Comparison of ENCODE assay signal across 17 cellular contexts in genomic region chr2:215189393-215189792, GRCh38. TPM values are rescaled to one million over a fixed set of nuclear protein-coding genes. Genes with fewer than 3 reads are reported as not detected.
A peak's percentile ranks its signal among the peaks of the same experiment; 100 is the strongest.
DNase-seq lines count a peak whose midpoint lies in the region; ATAC-seq, FAIRE-seq and TF ChIP-seq lines count a peak whose summit lies in the region.
"Had no signal": no experiment of that assay in that cellular context is flagged by ENCODE, and none has a peak within 500 bp of the region (broad histone marks: within the 10 kb centered on the region; RNA-seq: fewer than 3 reads in every experiment).

No MANE protein-coding gene starts in this region.

- DNase-seq in HT1080 (ENCODE audit: low read depth) (peak; percentile 18), RWPE2 (ENCODE audit: low spot score) (peak; percentile 79), keratinocyte (ENCODE audit: low read depth, low spot score) (peak; percentile 85), GM10266 (ENCODE audit: extremely low spot score) (no peak), NCI-H446 (lab: John Stamatoyannopoulos, UW) (no peak)
- DNase-seq in activated CD4-positive, alpha-beta T cell treated with anti-CD3 and anti-CD28 coated beads for 4 hours, result no peak
- DNase-seq: ACHN; CD4-positive, CD25-positive, alpha-beta regulatory T cell; DMS53; GF-D8; GOT3; H9; IMR-90 had no signal

- no peaks in the 10 kb centered on the region for H3K79me2 ChIP-seq in keratinocyte (ENCODE audit: control insufficient read depth, insufficient read depth, low read length)

- no peaks in the 10 kb centered on the region for H3K9me1 ChIP-seq in keratinocyte (ENCODE audit: control insufficient read depth, extremely low read depth, insufficient read depth, low read length)

- H3K4me3 ChIP-seq in RWPE2 (ENCODE audit: severe bottlenecking) (no peak overlapping the region), keratinocyte (ENCODE audit: control insufficient read depth in 2 of 3, extremely low read depth in 1 of 3, insufficient read depth in 2 of 3, low read depth in 1 of 3, low read length in 3 of 3) (no peak overlapping the region)
- H3K4me3 ChIP-seq: BLaER1 treated with 17β-estradiol and CSF1 and Interleukin-3, amounts not matched to agents 10 nM and 100 nM had no signal

- H4K20me1 ChIP-seq in keratinocyte (ENCODE audit: control insufficient read depth, extremely low read depth, insufficient read depth, low read length), result no peaks in the 10 kb centered on the region
- H4K20me1 ChIP-seq: BLaER1 treated with 17β-estradiol and CSF1 and Interleukin-3, amounts not matched to agents 10 nM and 100 nM had no signal

- H3K36me3 ChIP-seq in RWPE2 (ENCODE audit: low read depth), result no peaks in the 10 kb centered on the region
- no peaks in the 10 kb centered on the region for H3K36me3 ChIP-seq in keratinocyte (ENCODE audit: control insufficient read depth in 2 of 2, extremely low read depth in 1 of 2, insufficient read depth in 2 of 2, low read length in 2 of 2)
- H3K36me3 ChIP-seq: BLaER1 treated with 17β-estradiol and CSF1 and Interleukin-3, amounts not matched to agents 10 nM and 100 nM had no signal

- FAIRE-seq in keratinocyte (lab: Jason Lieb, UNC), result peak; percentile 98

- H2AFZ ChIP-seq in keratinocyte (ENCODE audit: control insufficient read depth, low read length), result no peak overlapping the region

- H3K9me3 ChIP-seq in RWPE2 (ENCODE audit: severe bottlenecking), result no peaks in the 10 kb centered on the region
- no peaks in the 10 kb centered on the region for H3K9me3 ChIP-seq in keratinocyte (ENCODE audit: control insufficient read depth, low read depth, low read length)
- H3K9me3 ChIP-seq: BLaER1 treated with 17β-estradiol and CSF1 and Interleukin-3, amounts not matched to agents 10 nM and 100 nM had no signal

- H3K27ac ChIP-seq in RWPE2 (ENCODE audit: poor library complexity, severe bottlenecking) (peak overlapping the region; percentile 74), keratinocyte (ENCODE audit: control insufficient read depth, insufficient read depth, low read length) (peak overlapping the region; percentile 47)
- H3K27ac ChIP-seq: BLaER1 treated with 17β-estradiol and CSF1 and Interleukin-3, amounts not matched to agents 10 nM and 100 nM; HL-60 had no signal

- no peak overlapping the region for H3K9ac ChIP-seq in keratinocyte (ENCODE audit: control insufficient read depth, extremely low read depth, insufficient read depth, low read length)
- H3K9ac ChIP-seq: BLaER1 treated with 17β-estradiol and CSF1 and Interleukin-3, amounts not matched to agents 10 nM and 100 nM had no signal

- ATAC-seq in RWPE2 (ENCODE audit: low read depth), result peak; percentile 100
- peak; percentile 99 for ATAC-seq in esophagus mucosa
- ATAC-seq in HG03354 (IDR thresholded peaks at IDR 0.05; ENCODE audit: poor library complexity, severe bottlenecking, unreplicated experiment), result no peak

- no peaks in the 10 kb centered on the region for H3K27me3 ChIP-seq in RWPE2 (ENCODE audit: insufficient read depth, poor library complexity, severe bottlenecking)
- no peaks in the 10 kb centered on the region for H3K27me3 ChIP-seq in keratinocyte (ENCODE audit: control insufficient read depth, extremely low read depth, insufficient read depth, low read length)
- H3K27me3 ChIP-seq: BLaER1 treated with 17β-estradiol and CSF1 and Interleukin-3, amounts not matched to agents 10 nM and 100 nM had no signal

- dilution Hi-C loops in keratinocyte (cut with MboI; ENCODE audit: extremely low pct_ligation_motif_present, low sequenced_read_pairs), result no loop called here

- TF ChIP-seq CTCF in RWPE2 (IDR thresholded peaks at IDR 0.05; ENCODE audit: poor library complexity, severe bottlenecking) (peak; percentile 27), keratinocyte (optimal IDR thresholded peaks at IDR 0.05 in 1 of 3, IDR thresholded peaks at IDR 0.05 in 1 of 3, conservative IDR thresholded peaks at IDR 0.05 in 1 of 3; ENCODE audit: extremely low read depth in 1 of 3, insufficient read depth in 2 of 3, low read length in 3 of 3) (peak in 1 of 3 experiments; percentile 22), GM10266 (IDR thresholded peaks at IDR 0.05; ENCODE audit: control insufficient read depth, insufficient read depth, low read depth, missing control alignments) (no peak)

- peak overlapping the region; percentile 30 for H3K4me2 ChIP-seq in keratinocyte (ENCODE audit: control insufficient read depth, extremely low read depth, insufficient read depth, low read depth, low read length)
- H3K4me2 ChIP-seq: BLaER1 treated with 17β-estradiol and CSF1 and Interleukin-3, amounts not matched to agents 10 nM and 100 nM had no signal

- H3K4me1 ChIP-seq in RWPE2 (ENCODE audit: insufficient read depth, poor library complexity, severe bottlenecking) (peaks cover 9% of the 10 kb centered on the region), keratinocyte (ENCODE audit: control insufficient read depth, extremely low read depth, insufficient read depth, low read length) (peaks cover 27% of the 10 kb centered on the region)
- H3K4me1 ChIP-seq: BLaER1 treated with 17β-estradiol and CSF1 and Interleukin-3, amounts not matched to agents 10 nM and 100 nM had no signal

RNA-seq across cellular contexts. Expression of gene ABCA12, which starts 51.0 kb away (rescaled TPM):
- total RNA-seq in HT1080 (2014; rRNA removed; shearing (Covaris generic)), result under 0.01 and 0.02 TPM in 2 replicates
- polyA plus RNA-seq in HT1080 (2015; cell fraction: cytosol; rRNA removed), result 0.02 TPM in 1 of 2 replicates, not detected in the other
- polyA plus RNA-seq in HT1080 (2015; cell fraction: nucleus; rRNA removed), result 0.12 and 0.38 TPM in 2 replicates
- total RNA-seq in esophagus mucosa, result 14.2 TPM
- 6.0 to 19.2 TPM (median 10.9 TPM) in 3 replicates for polyA plus RNA-seq in keratinocyte
- 26.0 TPM for polyA plus RNA-seq in keratinocyte (2011; ENCODE audit: low read depth)
- 2.0 and 4.9 TPM in 2 replicates for polyA plus RNA-seq in keratinocyte (2011; cell fraction: cytosol; rRNA removed)
- 18.8 and 28.4 TPM in 2 replicates for polyA plus RNA-seq in keratinocyte (2011; cell fraction: nucleus; rRNA removed)
- 5.3 and 41.1 TPM in 2 replicates for polyA plus RNA-seq in keratinocyte (2012; ENCODE audit: low replicate concordance)
- 8.4 to 47.3 TPM (median 33.6 TPM) in 3 replicates for polyA minus RNA-seq in keratinocyte
- 6.1 TPM for polyA minus RNA-seq in keratinocyte (2011; cell fraction: cytosol; rRNA and poly(A)+ RNA removed)
- 65.1 and 90.0 TPM in 2 replicates for polyA minus RNA-seq in keratinocyte (2011; cell fraction: nucleus; rRNA and poly(A)+ RNA removed)
- total RNA-seq: CD4-positive, CD25-positive, alpha-beta regulatory T cell; H9 had no signal
- polyA plus RNA-seq: CD4-positive, CD25-positive, alpha-beta regulatory T cell; IMR-90 had no signal

Comparison
In these comparisons a context has a peak if more than half of its experiments do, and no peak if none do; other contexts are left out.
1. DNase-seq: peak in HT1080 (single experiment), RWPE2 (single experiment) and keratinocyte (single experiment); none in GM10266 (single experiment), NCI-H446 (0 of 2) and activated CD4-positive, alpha-beta T cell treated with anti-CD3 and anti-CD28 coated beads for 4 hours (0 of 2).
2. RNA of gene ABCA12, which starts 51.0 kb away (total RNA-seq): 14.2 TPM in esophagus mucosa (single experiment); under 0.01 to 0.02 TPM in HT1080; every median in the first group is over 10 times any median in the second.